Comparison of ENCODE assay signal across 31 cellular contexts in the genomic region with DNA sequence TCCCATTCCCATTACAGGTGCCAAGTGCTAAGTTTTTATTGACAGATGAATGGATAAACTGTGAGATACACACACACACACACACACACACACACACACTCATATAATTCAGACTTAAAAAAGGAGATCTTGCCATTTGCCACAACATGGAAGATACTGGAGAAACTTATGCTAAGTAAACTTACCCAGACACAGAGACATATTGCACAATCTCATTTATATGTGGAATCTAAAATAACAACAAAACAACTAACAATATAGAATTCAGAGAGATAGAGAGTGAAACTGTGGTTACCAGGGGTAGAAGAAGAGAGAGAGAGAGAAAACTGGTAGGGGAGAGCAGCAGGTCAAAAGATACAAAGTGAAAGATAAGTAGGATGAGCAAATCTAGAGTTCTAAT. TPM values are rescaled to one million over a fixed set of nuclear protein-coding genes. Genes with fewer than 3 reads are reported as not detected.
"Had no signal": no experiment of that assay in that cellular context is flagged by ENCODE, and none has a peak within 500 bp of the region (broad histone marks: within the 10 kb centered on the region; RNA-seq: fewer than 3 reads in every experiment).

No MANE protein-coding gene starts in this region.

- DNase-seq: colonic mucosa; cortex of kidney; effector CD8-positive, alpha-beta T cell; effector memory CD8-positive, alpha-beta T cell; endodermal cell; erythroblast; esophagus squamous epithelium; foreskin fibroblast; foreskin melanocyte; gastrocnemius medialis; glutamatergic neuron; head of caudate nucleus; heart right ventricle; hippocampal formation; left cardiac atrium; left lung; left ventricle myocardium superior; lower lobe of right lung; mesenchymal stem cell; mucosa of descending colon; naive B cell had no signal

- H3K4me1 ChIP-seq: colonic mucosa, esophagus squamous epithelium, gastrocnemius medialis, left lung, lower lobe of right lung had no signal

- H3K27me3 ChIP-seq: colonic mucosa, esophagus squamous epithelium, gastrocnemius medialis, heart right ventricle, left lung had no signal

- H3K9me3 ChIP-seq: colonic mucosa, gastrocnemius medialis, lower lobe of right lung had no signal

- H3K4me3 ChIP-seq: colonic mucosa, esophagus squamous epithelium, gastrocnemius medialis, heart right ventricle, left lung, lower lobe of right lung, mucosa of descending colon had no signal

- ATAC-seq: effector memory CD8-positive, alpha-beta T cell; esophagus mucosa; gastrocnemius medialis; heart right ventricle; left cardiac atrium; left lung; left ventricle myocardium superior; lower lobe of right lung; mucosa of descending colon had no signal

- H3K36me3 ChIP-seq: colonic mucosa, esophagus squamous epithelium, gastrocnemius medialis, heart right ventricle, left lung, lower lobe of right lung had no signal

- H3K27ac ChIP-seq: colonic mucosa, epithelial cell of prostate, esophagus squamous epithelium, gastrocnemius medialis, heart right ventricle, left lung, lower lobe of right lung had no signal

RNA-seq across cellular contexts. Expression of a gene that starts 1.4 kb away (rescaled TPM):
- total RNA-seq: colonic mucosa, dermis microvascular lymphatic vessel endothelial cell, endodermal cell, esophagus mucosa, esophagus squamous epithelium, gastrocnemius medialis, glomerular endothelial cell, kidney epithelial cell, left ventricle myocardium superior, lower leg skin, lower lobe of right lung, lung microvascular endothelial cell, mesothelial cell of epicardium, mucosa of descending colon, myocyte had no signal
- polyA plus RNA-seq: keratinocyte had no signal

RNA-seq across cellular contexts. Expression of a gene that starts 48.0 kb away (rescaled TPM):
- total RNA-seq: dermis microvascular lymphatic vessel endothelial cell, endodermal cell, glomerular endothelial cell, kidney epithelial cell, lung microvascular endothelial cell, mesothelial cell of epicardium, myocyte had no signal
- polyA plus RNA-seq: keratinocyte had no signal

RNA-seq across cellular contexts. Expression of a gene that starts 49.9 kb away (rescaled TPM):
- total RNA-seq: dermis microvascular lymphatic vessel endothelial cell, endodermal cell, glomerular endothelial cell, kidney epithelial cell, lung microvascular endothelial cell, mesothelial cell of epicardium, myocyte had no signal
- polyA plus RNA-seq: keratinocyte had no signal
